In genomic region chr12:61250303-61250702, GRCh38 we compare ENCODE assay signal across 28 cellular contexts.
"Had no signal": no experiment of that assay in that cellular context is flagged by ENCODE, and none has a peak within 500 bp of the region (broad histone marks: within the 10 kb centered on the region; RNA-seq: fewer than 3 reads in every experiment).

No MANE protein-coding gene starts in this region.

- H3K36me3 Mint-ChIP-seq: mesothelial cell of epicardium; naive B cell; neural progenitor cell; stimulated activated memory B cell treated with anti-CD40 and anti-IgM and Interleukin-4, amounts not matched to agents 10 μg/mL and 1 μg/mL and 100 μg/mL, for 72 hours; type B pancreatic cell had no signal

- H3K9me3 ChIP-seq: lower lobe of right lung, neutrophil, pancreas, psoas muscle, right lobe of liver, tibial nerve, uterus had no signal

- H3K36me3 ChIP-seq: left lung, lower lobe of right lung, neural progenitor cell, neutrophil, pancreas, right lobe of liver, tibial nerve, uterus had no signal

- H2AFZ ChIP-seq: hepatocyte, neural progenitor cell had no signal

- H3K27me3 Mint-ChIP-seq: naive B cell; stimulated activated memory B cell treated with anti-CD40 and anti-IgM and Interleukin-4, amounts not matched to agents 10 μg/mL and 1 μg/mL and 100 μg/mL, for 72 hours; stimulated activated naive CD8-positive, alpha-beta T cell treated with anti-CD3 and anti-CD28 coated beads, Interleukin-15, amount 100 ng/mL, for 72 hours; type B pancreatic cell had no signal

- H3K9me3 Mint-ChIP-seq: nephron progenitor cell, neural progenitor cell had no signal

- H3K4me3 ChIP-seq: hepatocyte, left lung, lower lobe of right lung, neural progenitor cell, pancreas, psoas muscle, right lobe of liver, smooth muscle cell, tibial nerve, uterus had no signal

- H3K4me1 Mint-ChIP-seq: mesothelial cell of epicardium; naive B cell; natural killer cell; nephron progenitor cell; stimulated activated memory B cell treated with anti-CD40 and anti-IgM and Interleukin-4, amounts not matched to agents 10 μg/mL and 1 μg/mL and 100 μg/mL, for 72 hours; stimulated activated naive CD8-positive, alpha-beta T cell treated with anti-CD3 and anti-CD28 coated beads, Interleukin-15, amount 100 ng/mL, for 72 hours had no signal

- ATAC-seq: left cardiac atrium; left lung; lower lobe of right lung; natural killer cell; pancreas; psoas muscle; right lobe of liver; stimulated activated memory B cell treated with anti-CD40 and anti-IgM and Interleukin-4, amounts not matched to agents 10 μg/mL and 1 μg/mL and 100 μg/mL, for 72 hours; stimulated activated naive CD8-positive, alpha-beta T cell treated with anti-CD3 and anti-CD28 coated beads, Interleukin-15, amount 100 ng/mL, for 72 hours had no signal

- H3K27ac Mint-ChIP-seq: mesothelial cell of epicardium; natural killer cell; nephron progenitor cell; neural progenitor cell; stimulated activated memory B cell treated with anti-CD40 and anti-IgM and Interleukin-4, amounts not matched to agents 10 μg/mL and 1 μg/mL and 100 μg/mL, for 72 hours; stimulated activated naive CD8-positive, alpha-beta T cell treated with anti-CD3 and anti-CD28 coated beads, Interleukin-15, amount 100 ng/mL, for 72 hours; type B pancreatic cell had no signal

- H3K27me3 ChIP-seq: hepatocyte, left lung, neural progenitor cell, neutrophil, pancreas, right lobe of liver, tibial nerve, uterus had no signal

- H3K4me3 Mint-ChIP-seq: mesothelial cell of epicardium; naive B cell; natural killer cell; nephron progenitor cell; neural progenitor cell; stimulated activated memory B cell treated with anti-CD40 and anti-IgM and Interleukin-4, amounts not matched to agents 10 μg/mL and 1 μg/mL and 100 μg/mL, for 72 hours; stimulated activated naive CD8-positive, alpha-beta T cell treated with anti-CD3 and anti-CD28 coated beads, Interleukin-15, amount 100 ng/mL, for 72 hours; type B pancreatic cell had no signal

- H3K79me2 ChIP-seq: hepatocyte had no signal

- H3K4me1 ChIP-seq: left lung, lower lobe of right lung, neural progenitor cell, pancreas, psoas muscle, right lobe of liver, tibial nerve, uterus had no signal

- DNase-seq: kidney glomerular epithelial cell; left cardiac atrium; left lung; lower lobe of right lung; mesendoderm; naive B cell; natural killer cell; nephron progenitor cell; pancreas; posterior cingulate gyrus; psoas muscle; right lobe of liver; stimulated activated CD4-positive, alpha-beta T cell treated with anti-CD3 and anti-CD28 coated beads, Interleukin-1b, Interleukin-23, amount 100 ng/mL, for 48 hours; stimulated activated CD4-positive, alpha-beta T cell treated with anti-CD3 and anti-CD28 coated beads, Interleukin-2, amount 100 ng/mL, for 48 hours; stimulated activated CD4-positive, alpha-beta T cell treated with anti-CD3 and anti-CD28 coated beads, Interleukin-4, amount 100 ng/mL, for 4 hours; stimulated activated CD8-positive, alpha-beta memory T cell treated with anti-CD3 and anti-CD28 coated beads, Interleukin-4, amount 100 ng/mL, for 48 hours; stimulated activated naive CD4-positive, alpha-beta T cell treated with Interleukin-2 at 50 U/mL for 16 hours; stimulated activated naive CD8-positive, alpha-beta T cell treated with anti-CD3 and anti-CD28 coated beads, Interleukin-15, amount 100 ng/mL, for 72 hours; substantia nigra; uterus had no signal

- H3K4me2 ChIP-seq: hepatocyte, neural progenitor cell, smooth muscle cell had no signal

- H3K27ac ChIP-seq: hepatocyte, left lung, lower lobe of right lung, neural progenitor cell, neutrophil, pancreas, psoas muscle, right lobe of liver, tibial nerve, uterus had no signal

- H3K9ac ChIP-seq: neural progenitor cell had no signal
